In the genomic region with DNA sequence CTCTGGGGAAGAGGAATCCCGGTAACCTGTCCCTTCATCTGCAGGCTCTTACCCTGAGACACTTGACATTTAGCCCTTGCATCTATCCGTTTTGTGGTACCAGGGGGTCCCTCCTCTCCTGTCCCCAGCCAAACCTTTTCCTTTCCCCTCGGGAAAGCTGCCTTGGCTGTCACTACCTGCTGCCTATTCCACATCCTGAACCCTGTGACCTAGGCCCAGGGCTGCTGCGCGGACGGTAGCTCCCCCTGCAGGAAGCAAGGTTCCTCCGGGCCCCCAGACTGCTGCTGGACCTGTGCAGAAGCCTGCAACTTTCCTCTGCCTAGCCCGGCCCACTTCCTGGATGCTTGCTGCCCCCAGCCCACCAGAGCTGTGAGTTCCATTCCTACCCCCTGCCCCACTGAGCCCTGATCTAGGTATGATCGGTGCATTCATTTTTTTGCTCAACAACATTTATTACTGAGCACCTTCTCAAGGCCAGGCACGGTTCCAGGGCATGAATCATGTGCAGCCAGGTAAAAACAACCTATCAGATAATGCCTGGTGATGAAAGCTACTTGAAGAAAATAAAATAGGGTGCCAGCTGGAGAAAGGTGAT, we compare ENCODE assay signal across 8 cellular contexts. TPM values are rescaled to one million over a fixed set of nuclear protein-coding genes. Genes with fewer than 3 reads are reported as not detected.
A peak's percentile ranks its signal among the peaks of the same experiment; 100 is the strongest.
DNase-seq lines count a peak whose midpoint lies in the region; ATAC-seq, FAIRE-seq and TF ChIP-seq lines count a peak whose summit lies in the region.

No MANE protein-coding gene starts in this region.

- H3K4me3 ChIP-seq in keratinocyte (ENCODE audit: control insufficient read depth in 2 of 3, extremely low read depth in 1 of 3, insufficient read depth in 2 of 3, low read depth in 1 of 3, low read length in 3 of 3): peak overlapping the region in 1 of 3 experiments; percentile 11
- no peak overlapping the region for H3K4me3 ChIP-seq in testis

- H3K9me3 Mint-ChIP-seq in activated T-helper 17 cell treated with anti-CD3 and anti-CD28 coated beads, Interleukin-2, amount 50 U/mL, for 72 hours: no peaks in the 10 kb centered on the region

- H3K27ac Mint-ChIP-seq in activated T-helper 17 cell treated with anti-CD3 and anti-CD28 coated beads, Interleukin-2, amount 50 U/mL, for 72 hours: peak overlapping the region; percentile 45

- H3K36me3 Mint-ChIP-seq in activated T-helper 17 cell treated with anti-CD3 and anti-CD28 coated beads, Interleukin-2, amount 50 U/mL, for 72 hours (ENCODE audit: low read depth): peaks cover 16% of the 10 kb centered on the region

- intact Hi-C loops in testis (cut with DNase I; ENCODE audit: low total_unique reads): no loop called here

- H3K27ac ChIP-seq in keratinocyte (ENCODE audit: control insufficient read depth, insufficient read depth, low read length): peak overlapping the region; percentile 73
- H3K27ac ChIP-seq in testis: no peak overlapping the region

- H3K9ac ChIP-seq in keratinocyte (ENCODE audit: control insufficient read depth, extremely low read depth, insufficient read depth, low read length): peak overlapping the region; percentile 43

- H3K4me2 ChIP-seq in keratinocyte (ENCODE audit: control insufficient read depth, extremely low read depth, insufficient read depth, low read depth, low read length): peak overlapping the region; percentile 39

- H3K9me3 ChIP-seq in keratinocyte (ENCODE audit: control insufficient read depth, low read depth, low read length) (no peaks in the 10 kb centered on the region), testis (no peaks in the 10 kb centered on the region)

- no peak overlapping the region for H2AFZ ChIP-seq in keratinocyte (ENCODE audit: control insufficient read depth, low read length)

- TF ChIP-seq POLR2A in testis (IDR thresholded peaks at IDR 0.05): no peak

- H3K4me3 Mint-ChIP-seq in activated T-helper 17 cell treated with anti-CD3 and anti-CD28 coated beads, Interleukin-2, amount 50 U/mL, for 72 hours: peak overlapping the region; percentile 79

- H4K20me1 ChIP-seq in keratinocyte (ENCODE audit: control insufficient read depth, extremely low read depth, insufficient read depth, low read length): no peaks in the 10 kb centered on the region

- H3K79me2 ChIP-seq in keratinocyte (ENCODE audit: control insufficient read depth, insufficient read depth, low read length): peaks cover 2% of the 10 kb centered on the region

- H3K4me1 ChIP-seq in keratinocyte (ENCODE audit: control insufficient read depth, extremely low read depth, insufficient read depth, low read length) (peaks cover 27% of the 10 kb centered on the region), testis (peaks cover 7% of the 10 kb centered on the region)

- FAIRE-seq in keratinocyte (lab: Jason Lieb, UNC): no peak

- peak; percentile 79 for ATAC-seq in activated T-helper 17 cell treated with anti-CD3 and anti-CD28 coated beads, Interleukin-2, amount 50 U/mL, for 72 hours (replicated peaks)
- ATAC-seq in GM21529 (IDR thresholded peaks at IDR 0.05; ENCODE audit: unreplicated experiment): no peak

- 55 to 63% methylated on average over 6 to 10 of the region's 10 CpGs for WGBS in testis, 2 donors

- CTCF ChIA-PET in GM10248 (lab: Yijun Ruan, JAX): interaction anchor here (0.6 to 2.1 kb wide), 17 partner anchors 8 to 355 kb away, joined by 3 to 13 read pairs (median 3); partner anchors contain the start of genes ALDOA, TBX6 and TLCD3B

- peaks cover 11% of the 10 kb centered on the region for H3K4me1 Mint-ChIP-seq in activated T-helper 17 cell treated with anti-CD3 and anti-CD28 coated beads, Interleukin-2, amount 50 U/mL, for 72 hours

- H3K27me3 ChIP-seq in keratinocyte (ENCODE audit: control insufficient read depth, extremely low read depth, insufficient read depth, low read length) (no peaks in the 10 kb centered on the region), testis (no peaks in the 10 kb centered on the region)

- dilution Hi-C loops in keratinocyte (cut with MboI; ENCODE audit: extremely low pct_ligation_motif_present, low sequenced_read_pairs): no loop called here

- H3K9me1 ChIP-seq in keratinocyte (ENCODE audit: control insufficient read depth, extremely low read depth, insufficient read depth, low read length): no peaks in the 10 kb centered on the region

- no peaks in the 10 kb centered on the region for H3K27me3 Mint-ChIP-seq in activated T-helper 17 cell treated with anti-CD3 and anti-CD28 coated beads, Interleukin-2, amount 50 U/mL, for 72 hours

- peaks cover 0 to 4% of the 10 kb centered on the region in 2 experiments for H3K36me3 ChIP-seq in keratinocyte (ENCODE audit: control insufficient read depth in 2 of 2, extremely low read depth in 1 of 2, insufficient read depth in 2 of 2, low read length in 2 of 2)
- H3K36me3 ChIP-seq in testis (ENCODE audit: low read depth, missing control alignments): no peaks in the 10 kb centered on the region

- DNase-seq in GM10248 (ENCODE audit: extremely low spot score) (peak; percentile 70), NCI-H2171 (lab: John Stamatoyannopoulos, UW) (peak; percentile 58), keratinocyte (ENCODE audit: low read depth, low spot score) (no peak), testis (peak; percentile 54), H4 (ENCODE audit: low spot score) (no peak), inferior parietal cortex (ENCODE audit: extremely low spot score) (no peak)

- POLR2A ChIA-PET in GM10248 (lab: Yijun Ruan, JAX): interaction anchor here (1.7 kb wide), 1 partner anchor 10 kb away, joined by 7 read pairs; the partner anchor contains the start of gene ALDOA

- TF ChIP-seq CTCF in GM10248 (IDR thresholded peaks at IDR 0.05; ENCODE audit: control extremely low read depth, extremely low read depth, low read depth, missing control alignments) (peak; percentile 78), keratinocyte (optimal IDR thresholded peaks at IDR 0.05 in 1 of 3, IDR thresholded peaks at IDR 0.05 in 1 of 3, conservative IDR thresholded peaks at IDR 0.05 in 1 of 3; ENCODE audit: extremely low read depth in 1 of 3, insufficient read depth in 2 of 3, low read length in 3 of 3) (peak; percentile 84 to 92 (median 85)), testis (IDR thresholded peaks at IDR 0.05) (peak in 1 of 3 experiments; percentile 6)

RNA-seq across cellular contexts. Expression of gene ALDOA, which starts 10.5 kb away (rescaled TPM):
- total RNA-seq in activated T-helper 17 cell treated with anti-CD3 and anti-CD28 coated beads, Interleukin-2, amount 50 U/mL, for 72 hours: 1,000 to 10,000 TPM; 2,200 to 3,862 TPM
- polyA plus RNA-seq in keratinocyte: 740 to 1,250 TPM (median 800 TPM) in 3 replicates
- polyA plus RNA-seq in keratinocyte (2011; ENCODE audit: low read depth): 1,790 TPM
- polyA plus RNA-seq in keratinocyte (2011; cell fraction: cytosol; rRNA removed): 996 and 1,617 TPM in 2 replicates
- polyA plus RNA-seq in keratinocyte (2011; cell fraction: nucleus; rRNA removed): 581 and 686 TPM in 2 replicates
- 1,357 and 1,695 TPM in 2 replicates for polyA plus RNA-seq in keratinocyte (2012; ENCODE audit: low replicate concordance)
- polyA minus RNA-seq in keratinocyte: 1,099 to 2,593 TPM (median 1,237 TPM) in 3 replicates
- polyA minus RNA-seq in keratinocyte (2011; cell fraction: cytosol; rRNA and poly(A)+ RNA removed): 2,380 TPM
- polyA minus RNA-seq in keratinocyte (2011; cell fraction: nucleus; rRNA and poly(A)+ RNA removed): 410 and 424 TPM in 2 replicates
- total RNA-seq in testis: 100 to 1,000 TPM; 373 to 521 TPM
- polyA plus RNA-seq in testis (ENCODE audit: insufficient read depth, low read depth, low replicate concordance): 467 TPM
- total RNA-seq in H4 (2014; rRNA removed; shearing (Covaris generic)): 1,896 and 1,920 TPM in 2 replicates

RNA-seq across cellular contexts. Expression of gene PPP4C, which starts 20.7 kb away (rescaled TPM):
- total RNA-seq in activated T-helper 17 cell treated with anti-CD3 and anti-CD28 coated beads, Interleukin-2, amount 50 U/mL, for 72 hours: 100 to 1,000 TPM; 111 to 147 TPM
- polyA plus RNA-seq in keratinocyte (124 to 188 TPM (median 167 TPM) in 3 replicates), testis (ENCODE audit: insufficient read depth, low read depth, low replicate concordance) (154 TPM)
- 101 TPM for polyA plus RNA-seq in keratinocyte (2011; ENCODE audit: low read depth)
- polyA plus RNA-seq in keratinocyte (2011; cell fraction: cytosol; rRNA removed): 113 and 148 TPM in 2 replicates
- polyA plus RNA-seq in keratinocyte (2011; cell fraction: nucleus; rRNA removed): 120 and 128 TPM in 2 replicates
- 113 and 135 TPM in 2 replicates for polyA plus RNA-seq in keratinocyte (2012; ENCODE audit: low replicate concordance)
- 294 to 472 TPM (median 388 TPM) in 3 replicates for polyA minus RNA-seq in keratinocyte
- polyA minus RNA-seq in keratinocyte (2011; cell fraction: cytosol; rRNA and poly(A)+ RNA removed): 300 TPM
- polyA minus RNA-seq in keratinocyte (2011; cell fraction: nucleus; rRNA and poly(A)+ RNA removed): 58.5 and 62.4 TPM in 2 replicates
- 100 to 1,000 TPM in 1 of 2 donors, 10 to 100 TPM in 1; 82.1 to 109 TPM for total RNA-seq in testis
- 117 and 139 TPM in 2 replicates for total RNA-seq in H4 (2014; rRNA removed; shearing (Covaris generic))

RNA-seq across cellular contexts. Expression of gene TLCD3B, which starts 24.0 kb away (rescaled TPM):
- total RNA-seq in activated T-helper 17 cell treated with anti-CD3 and anti-CD28 coated beads, Interleukin-2, amount 50 U/mL, for 72 hours: 1 to 10 TPM; 1.9 to 7.4 TPM
- polyA plus RNA-seq in keratinocyte: 0.08 TPM in 1 of 3 replicates, not detected in the others
- not detected for polyA plus RNA-seq in keratinocyte (2011; ENCODE audit: low read depth)
- not detected in 2 replicates for polyA plus RNA-seq in keratinocyte (2011; cell fraction: cytosol; rRNA removed)
- not detected in 2 replicates for polyA plus RNA-seq in keratinocyte (2011; cell fraction: nucleus; rRNA removed)
- not detected in 2 replicates for polyA plus RNA-seq in keratinocyte (2012; ENCODE audit: low replicate concordance)
- not detected in 3 replicates for polyA minus RNA-seq in keratinocyte
- polyA minus RNA-seq in keratinocyte (2011; cell fraction: cytosol; rRNA and poly(A)+ RNA removed): not detected
- polyA minus RNA-seq in keratinocyte (2011; cell fraction: nucleus; rRNA and poly(A)+ RNA removed): not detected in 2 replicates
- total RNA-seq in testis: 10 to 100 TPM; 51.8 to 82.7 TPM
- 194 TPM for polyA plus RNA-seq in testis (ENCODE audit: insufficient read depth, low read depth, low replicate concordance)
- 0.04 TPM in 1 of 2 replicates, not detected in the other for total RNA-seq in H4 (2014; rRNA removed; shearing (Covaris generic))

RNA-seq across cellular contexts. Expression of gene C16orf92, which starts 32.1 kb away (rescaled TPM):
- total RNA-seq in activated T-helper 17 cell treated with anti-CD3 and anti-CD28 coated beads, Interleukin-2, amount 50 U/mL, for 72 hours: not detected
- polyA plus RNA-seq in keratinocyte (not detected in 3 replicates), testis (ENCODE audit: insufficient read depth, low read depth, low replicate concordance) (20.3 TPM)
- polyA plus RNA-seq in keratinocyte (2011; ENCODE audit: low read depth): not detected
- polyA plus RNA-seq in keratinocyte (2011; cell fraction: cytosol; rRNA removed): not detected in 2 replicates
- not detected in 2 replicates for polyA plus RNA-seq in keratinocyte (2011; cell fraction: nucleus; rRNA removed)
- polyA plus RNA-seq in keratinocyte (2012; ENCODE audit: low replicate concordance): not detected in 2 replicates
- polyA minus RNA-seq in keratinocyte: not detected in 3 replicates
- not detected for polyA minus RNA-seq in keratinocyte (2011; cell fraction: cytosol; rRNA and poly(A)+ RNA removed)
- not detected in 2 replicates for polyA minus RNA-seq in keratinocyte (2011; cell fraction: nucleus; rRNA and poly(A)+ RNA removed)
- 10 to 100 TPM; 12.4 to 91.3 TPM for total RNA-seq in testis
- not detected in 2 replicates for total RNA-seq in H4 (2014; rRNA removed; shearing (Covaris generic))

RNA-seq across cellular contexts. Expression of gene TBX6, which starts 36.7 kb away (rescaled TPM):
- total RNA-seq in activated T-helper 17 cell treated with anti-CD3 and anti-CD28 coated beads, Interleukin-2, amount 50 U/mL, for 72 hours: 1 to 10 TPM; 1.1 to 3.7 TPM
- 0.06 to 0.18 TPM (median 0.18 TPM) in 3 replicates for polyA plus RNA-seq in keratinocyte
- 0.77 TPM for polyA plus RNA-seq in keratinocyte (2011; ENCODE audit: low read depth)
- polyA plus RNA-seq in keratinocyte (2011; cell fraction: cytosol; rRNA removed): 0.04 and 0.16 TPM in 2 replicates
- 0.32 and 0.61 TPM in 2 replicates for polyA plus RNA-seq in keratinocyte (2011; cell fraction: nucleus; rRNA removed)
- polyA plus RNA-seq in keratinocyte (2012; ENCODE audit: low replicate concordance): 0.31 and 0.71 TPM in 2 replicates
- polyA minus RNA-seq in keratinocyte: 0.13 TPM in 1 of 3 replicates, not detected in the others
- not detected for polyA minus RNA-seq in keratinocyte (2011; cell fraction: cytosol; rRNA and poly(A)+ RNA removed)
- polyA minus RNA-seq in keratinocyte (2011; cell fraction: nucleus; rRNA and poly(A)+ RNA removed): not detected in 2 replicates
- total RNA-seq in testis: 1 to 10 TPM; 1.3 to 2.9 TPM
- polyA plus RNA-seq in testis (ENCODE audit: insufficient read depth, low read depth, low replicate concordance): 1.7 TPM
- total RNA-seq in H4 (2014; rRNA removed; shearing (Covaris generic)): not detected in 2 replicates

Comparison
In these comparisons a context has a peak if more than half of its experiments do, and no peak if none do; other contexts are left out.
1. DNase-seq: peak in GM10248 (single experiment), NCI-H2171 (single experiment) and testis (single experiment); none in keratinocyte (single experiment), H4 (single experiment) and inferior parietal cortex (single experiment).
2. RNA of gene TLCD3B, which starts 24.0 kb away (total RNA-seq): 51.8 to 82.7 TPM in testis; 1.9 to 7.4 TPM in activated T-helper 17 cell treated with anti-CD3 and anti-CD28 coated beads, Interleukin-2, amount 50 U/mL, for 72 hours and 0.04 TPM in H4; every median in the first group is over 4 times any median in the second.